ENCODE assay signal across 30 cellular contexts in the genomic region with DNA sequence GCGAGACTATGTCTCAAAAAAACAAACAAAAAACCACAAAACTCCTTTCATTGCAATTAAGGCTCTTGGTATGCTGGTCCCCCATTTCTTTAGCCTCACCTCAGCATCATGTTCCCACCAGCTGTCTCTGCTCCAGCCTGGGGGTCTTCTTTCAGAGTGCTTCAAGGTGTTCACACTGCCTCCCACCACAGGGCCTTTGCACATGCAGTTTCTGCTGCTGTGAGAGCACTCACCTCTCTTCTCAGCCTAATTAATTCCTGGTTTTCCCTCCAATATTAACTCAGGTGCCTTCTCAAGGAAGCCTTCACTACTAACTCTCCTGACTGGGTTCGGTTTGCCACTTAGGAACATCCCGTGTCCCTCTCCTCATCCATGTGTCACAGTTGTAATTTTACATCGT. TPM values are rescaled to one million over a fixed set of nuclear protein-coding genes. Genes with fewer than 3 reads are reported as not detected.
A peak's percentile ranks its signal among the peaks of the same experiment; 100 is the strongest.
DNase-seq lines count a peak whose midpoint lies in the region; ATAC-seq and TF ChIP-seq lines count a peak whose summit lies in the region.
"Had no signal": no experiment of that assay in that cellular context is flagged by ENCODE, and none has a peak within 500 bp of the region (broad histone marks: within the 10 kb centered on the region; RNA-seq: fewer than 3 reads in every experiment).

No MANE protein-coding gene starts in this region.

- no peaks in the 10 kb centered on the region for H3K27me3 ChIP-seq in right atrium auricular region
- H3K27me3 ChIP-seq: BLaER1 treated with 17β-estradiol and CSF1 and Interleukin-3, amounts not matched to agents 10 nM and 100 nM had no signal

- ATAC-seq in activated T-helper 17 cell treated with anti-CD3 and anti-CD28 coated beads, Interleukin-2, amount 50 U/mL, for 72 hours (replicated peaks): no peak
- ATAC-seq in stimulated activated naive B cell treated with anti-CD40 and anti-IgM and Interleukin-4, amounts not matched to agents 10 μg/mL and 1 μg/mL and 100 μg/mL, for 72 hours (replicated peaks): no peak
- ATAC-seq: A549; CD8-positive, alpha-beta T cell; GM12878; PC-3; SK-N-SH treated with all-trans-retinoic acid at 6 μM for 48 hours had no signal

- no peaks in the 10 kb centered on the region for H3K9me3 ChIP-seq in right atrium auricular region
- H3K9me3 ChIP-seq: A549 had no signal

- H3K4me3 ChIP-seq in right atrium auricular region: no peak overlapping the region
- H3K4me3 ChIP-seq: A549; BLaER1 treated with 17β-estradiol and CSF1 and Interleukin-3, amounts not matched to agents 10 nM and 100 nM; GM12878 had no signal

- DNase-seq in cardiac septum (ENCODE audit: low spot score) (peak; percentile 7), right atrium auricular region (ENCODE audit: low spot score) (no peak), islet precursor cell (peak; percentile 21), occipital lobe (lab: John Stamatoyannopoulos, UW) (no peak), UCSD-AML1 (lab: John Stamatoyannopoulos, UW; ENCODE audit: unreplicated experiment) (no peak), glutamatergic neuron (no peak)
- DNase-seq in stimulated activated naive B cell treated with anti-CD40 and anti-IgM and Interleukin-4, amounts not matched to agents 10 μg/mL and 1 μg/mL and 100 μg/mL, for 72 hours: no peak
- DNase-seq: AML-193; CD8-positive, alpha-beta T cell; DMS 273 treated with DMSO at 0.1 percent for 48 hours; DMS79; EL; GDM1; NCI-H1105 treated with DMSO at 0.1 percent for 48 hours; NCI-H146; NCI-H2029; NCI-H446; NCI-H524 treated with DMSO at 0.1 percent for 48 hours; NCI-H82; NK-92 treated with Interleukin-12 subunit alpha and Interleukin-12 subunit beta, amount 100 ng/mL, for 24 hours; PC-3 had no signal

- H3K9me3 Mint-ChIP-seq in activated T-helper 17 cell treated with anti-CD3 and anti-CD28 coated beads, Interleukin-2, amount 50 U/mL, for 72 hours: no peaks in the 10 kb centered on the region
- no peaks in the 10 kb centered on the region for H3K9me3 Mint-ChIP-seq in stimulated activated naive B cell treated with anti-CD40 and anti-IgM and Interleukin-4, amounts not matched to agents 10 μg/mL and 1 μg/mL and 100 μg/mL, for 72 hours
- peaks cover 2% of the 10 kb centered on the region for H3K9me3 Mint-ChIP-seq in glutamatergic neuron (ENCODE audit: unreplicated experiment)
- H3K9me3 Mint-ChIP-seq: CD8-positive, alpha-beta T cell had no signal

- H3K4me1 ChIP-seq in right atrium auricular region: peaks cover 0 to 3% of the 10 kb centered on the region in 2 donors

- no peak overlapping the region for H3K4me3 Mint-ChIP-seq in activated T-helper 17 cell treated with anti-CD3 and anti-CD28 coated beads, Interleukin-2, amount 50 U/mL, for 72 hours
- no peak overlapping the region for H3K4me3 Mint-ChIP-seq in stimulated activated naive B cell treated with anti-CD40 and anti-IgM and Interleukin-4, amounts not matched to agents 10 μg/mL and 1 μg/mL and 100 μg/mL, for 72 hours
- no peak overlapping the region for H3K4me3 Mint-ChIP-seq in glutamatergic neuron (ENCODE audit: unreplicated experiment)
- H3K4me3 Mint-ChIP-seq: CD8-positive, alpha-beta T cell had no signal

- peaks cover 16% of the 10 kb centered on the region for H3K4me1 Mint-ChIP-seq in activated T-helper 17 cell treated with anti-CD3 and anti-CD28 coated beads, Interleukin-2, amount 50 U/mL, for 72 hours
- peaks cover 8 to 18% of the 10 kb centered on the region in 2 donors for H3K4me1 Mint-ChIP-seq in stimulated activated naive B cell treated with anti-CD40 and anti-IgM and Interleukin-4, amounts not matched to agents 10 μg/mL and 1 μg/mL and 100 μg/mL, for 72 hours
- no peaks in the 10 kb centered on the region for H3K4me1 Mint-ChIP-seq in glutamatergic neuron (ENCODE audit: low read depth, unreplicated experiment)

- TF ChIP-seq CTCF in right atrium auricular region (IDR thresholded peaks at IDR 0.05) (no peak), glutamatergic neuron (IDR thresholded peaks at IDR 0.05; ENCODE audit: partially characterized antibody, unreplicated experiment) (no peak)

- peak overlapping the region; percentile 82 for H3K27ac Mint-ChIP-seq in activated T-helper 17 cell treated with anti-CD3 and anti-CD28 coated beads, Interleukin-2, amount 50 U/mL, for 72 hours
- peak overlapping the region; percentile 90 for H3K27ac Mint-ChIP-seq in stimulated activated naive B cell treated with anti-CD40 and anti-IgM and Interleukin-4, amounts not matched to agents 10 μg/mL and 1 μg/mL and 100 μg/mL, for 72 hours
- no peak overlapping the region for H3K27ac Mint-ChIP-seq in glutamatergic neuron (ENCODE audit: unreplicated experiment)

- intact Hi-C loops in cardiac septum (cut with DNase I): no loop called here

- H3K27ac ChIP-seq in right atrium auricular region: no peak overlapping the region
- H3K27ac ChIP-seq: A549 had no signal

- H3K27me3 Mint-ChIP-seq in activated T-helper 17 cell treated with anti-CD3 and anti-CD28 coated beads, Interleukin-2, amount 50 U/mL, for 72 hours: no peaks in the 10 kb centered on the region
- no peaks in the 10 kb centered on the region for H3K27me3 Mint-ChIP-seq in stimulated activated naive B cell treated with anti-CD40 and anti-IgM and Interleukin-4, amounts not matched to agents 10 μg/mL and 1 μg/mL and 100 μg/mL, for 72 hours
- H3K27me3 Mint-ChIP-seq in glutamatergic neuron (ENCODE audit: unreplicated experiment): peaks cover 6% of the 10 kb centered on the region

- no peaks in the 10 kb centered on the region for H3K36me3 ChIP-seq in right atrium auricular region

- H3K36me3 Mint-ChIP-seq in activated T-helper 17 cell treated with anti-CD3 and anti-CD28 coated beads, Interleukin-2, amount 50 U/mL, for 72 hours (ENCODE audit: low read depth): peaks cover 89% of the 10 kb centered on the region
- H3K36me3 Mint-ChIP-seq in stimulated activated naive B cell treated with anti-CD40 and anti-IgM and Interleukin-4, amounts not matched to agents 10 μg/mL and 1 μg/mL and 100 μg/mL, for 72 hours: peaks cover 64 to 81% of the 10 kb centered on the region in 2 donors
- H3K36me3 Mint-ChIP-seq in glutamatergic neuron (ENCODE audit: unreplicated experiment): no peaks in the 10 kb centered on the region

RNA-seq across cellular contexts. Expression of a gene that starts 15.9 kb away (rescaled TPM):
- total RNA-seq in cardiac septum (1.00 TPM), right atrium auricular region (under 1 TPM in 1 of 2 donors, not detected in 1; 0.51 TPM), occipital lobe (0.47 TPM), glutamatergic neuron (ENCODE audit: unreplicated experiment) (not detected)
- total RNA-seq in activated T-helper 17 cell treated with anti-CD3 and anti-CD28 coated beads, Interleukin-2, amount 50 U/mL, for 72 hours: 1 to 10 TPM; 4.6 to 7.6 TPM
- total RNA-seq: H4, HT-29, LHCN-M2, MCF 10A, PC-3 had no signal

Comparison
In these comparisons a context has a peak if more than half of its experiments do, and no peak if none do; other contexts are left out.
1. DNase-seq: peak in cardiac septum (single experiment) and islet precursor cell (single experiment); none in right atrium auricular region (single experiment), stimulated activated naive B cell treated with anti-CD40 and anti-IgM and Interleukin-4, amounts not matched to agents 10 μg/mL and 1 μg/mL and 100 μg/mL, for 72 hours (single experiment), occipital lobe (single experiment), UCSD-AML1 (single experiment) and glutamatergic neuron (single experiment).